In the genomic region with DNA sequence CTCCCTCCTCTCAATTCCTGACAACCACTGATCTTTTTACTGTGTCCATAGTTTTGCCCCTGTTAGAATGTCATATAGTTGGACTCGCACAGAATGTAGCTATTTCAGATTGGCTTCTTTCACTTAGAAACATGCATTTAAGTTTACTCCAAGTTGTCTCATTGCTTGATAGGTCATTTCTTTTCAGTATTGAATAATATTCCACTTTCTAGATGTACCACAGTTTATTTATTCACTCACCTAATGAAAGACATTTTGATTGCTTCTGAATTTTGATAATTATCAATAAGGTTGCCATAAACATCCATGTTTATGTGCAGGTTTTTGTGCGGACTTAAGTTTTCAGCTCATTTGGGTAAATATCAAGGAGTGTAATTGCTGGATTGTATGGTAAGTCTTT, we compare ENCODE assay signal across 32 cellular contexts. TPM values are rescaled to one million over a fixed set of nuclear protein-coding genes. Genes with fewer than 3 reads are reported as not detected.
DNase-seq lines count a peak whose midpoint lies in the region; ATAC-seq, FAIRE-seq and TF ChIP-seq lines count a peak whose summit lies in the region.
"Had no signal": no experiment of that assay in that cellular context is flagged by ENCODE, and none has a peak within 500 bp of the region (broad histone marks: within the 10 kb centered on the region; RNA-seq: fewer than 3 reads in every experiment).

No MANE protein-coding gene starts in this region.

- in situ Hi-C loops in K562 (cut with MboI): no loop called here

- TF ChIP-seq CTCF in SK-N-SH (IDR thresholded peaks at IDR 0.05) (no peak), K562 (IDR thresholded peaks at IDR 0.05 in 2 of 3, conservative IDR thresholded peaks at IDR 0.05 in 1 of 3; ENCODE audit: insufficient read depth in 2 of 3, low read depth in 1 of 3, low read length in 3 of 3) (no peak)

- WGBS in SK-N-SH (ENCODE audit: low lambda C conversion rate): 88% methylated on average over 2 of the region's 2 CpGs
- WGBS in K562 (ENCODE audit: insufficient coverage, low coverage, missing lambda C conversion rate): 10% methylated on average over 2 of the region's 2 CpGs

- no peak overlapping the region for H3K9ac ChIP-seq in SK-N-SH
- no peak overlapping the region for H3K9ac ChIP-seq in K562 (ENCODE audit: insufficient read depth in 1 of 2, low read depth in 2 of 2, low read length in 2 of 2)
- H3K9ac ChIP-seq: BLaER1; BLaER1 treated with 17β-estradiol and CSF1 and Interleukin-3, amounts not matched to agents 10 nM and 100 nM had no signal

- no peak overlapping the region for H3K27ac ChIP-seq in SK-N-SH (ENCODE audit: low read depth in 2 of 2, low read length in 1 of 2)
- H3K27ac ChIP-seq in K562 (ENCODE audit: extremely low read depth, low read depth, low read length): no peak overlapping the region
- H3K27ac ChIP-seq: 22Rv1; A549; BLaER1; BLaER1 treated with 17β-estradiol and CSF1 and Interleukin-3, amounts not matched to agents 10 nM and 100 nM; C4-2B had no signal

- H3K79me2 ChIP-seq in SK-N-SH (ENCODE audit: insufficient read depth) (no peaks in the 10 kb centered on the region), K562 (ENCODE audit: control insufficient read depth, insufficient read depth, low read length) (no peaks in the 10 kb centered on the region)

- H2AFZ ChIP-seq in SK-N-SH (ENCODE audit: low read depth) (no peak overlapping the region), K562 (ENCODE audit: low read depth, low read length) (no peak overlapping the region)

- no peaks in the 10 kb centered on the region for H3K4me1 ChIP-seq in SK-N-SH (ENCODE audit: control insufficient read depth in 1 of 2, insufficient read depth in 2 of 2, low read depth in 1 of 2, low read length in 1 of 2)
- no peaks in the 10 kb centered on the region for H3K4me1 ChIP-seq in K562 (replicated peaks in 1 of 2; ENCODE audit: control insufficient read depth in 2 of 2, insufficient read depth in 2 of 2, low read length in 2 of 2)
- H3K4me1 ChIP-seq: A549; BE2C; BLaER1; BLaER1 treated with 17β-estradiol and CSF1 and Interleukin-3, amounts not matched to agents 10 nM and 100 nM; Caco-2 had no signal

- H3K9me3 ChIP-seq in SK-N-SH (no peaks in the 10 kb centered on the region), K562 (replicated peaks; ENCODE audit: control insufficient read depth, insufficient read depth, low read depth, low read length) (no peaks in the 10 kb centered on the region)
- H3K9me3 ChIP-seq: A549, BE2C, BLaER1 had no signal

- H3K27me3 ChIP-seq in SK-N-SH (ENCODE audit: insufficient read depth): no peaks in the 10 kb centered on the region
- no peaks in the 10 kb centered on the region; a peak in 1 of 5 replicates for H3K27me3 ChIP-seq in K562 (ENCODE audit: control insufficient read depth in 2 of 2, insufficient read depth in 2 of 2, low read length in 2 of 2)
- H3K27me3 ChIP-seq: BE2C; BLaER1; BLaER1 treated with 17β-estradiol and CSF1 and Interleukin-3, amounts not matched to agents 10 nM and 100 nM had no signal

- no peak overlapping the region for H3K4me3 ChIP-seq in SK-N-SH (ENCODE audit: low read depth in 2 of 2, low read length in 1 of 2)
- no peak overlapping the region for H3K4me3 ChIP-seq in K562
- H3K4me3 ChIP-seq: A549; BLaER1; BLaER1 treated with 17β-estradiol and CSF1 and Interleukin-3, amounts not matched to agents 10 nM and 100 nM had no signal

- no TSS peak for BruUV-seq in K562 (replicated peaks; lab: Mats Ljungman, UMichigan)

- H3K9me2 ChIP-seq in SK-N-SH: no peaks in the 10 kb centered on the region

- no peaks in the 10 kb centered on the region for H3F3A ChIP-seq in SK-N-SH (replicated peaks; ENCODE audit: insufficient read depth)

- CTCF ChIA-PET in SK-N-SH (lab: Yijun Ruan, JAX): no interaction called here
- CTCF ChIA-PET in K562 (lab: Yijun Ruan, JAX; ENCODE audit: low intra/inter-chr PET ratio): no interaction called here

- ATAC-seq in SK-N-SH treated with all-trans-retinoic acid at 6 μM for 48 hours (no peak), K562 (no peak), HG03378 (IDR thresholded peaks at IDR 0.05; ENCODE audit: unreplicated experiment) (no peak)
- ATAC-seq: A549; CD8-positive, alpha-beta T cell had no signal

- no peak for DNase-seq in SK-N-SH
- no peak for DNase-seq in K562 (ENCODE audit: extremely low read depth in 1 of 4, low spot score in 3 of 4)
- DNase-seq: 8988T; ACHN; AML-193; BE2C; C1 segment of cervical spinal cord; Caco-2; Calu3; CD4-positive, alpha-beta memory T cell; CD4-positive, alpha-beta T cell; CD4-positive, CD25-positive, alpha-beta regulatory T cell; CD8-positive, alpha-beta memory T cell; CD8-positive, alpha-beta T cell; COR-L47; DMS 273 treated with DMSO at 0.1 percent for 48 hours; DMS153; DMS53; DMS79; DMS79 treated with DMSO at 0.1 percent for 48 hours; DND-41; EL had no signal

- no peaks in the 10 kb centered on the region for H4K20me1 ChIP-seq in SK-N-SH (ENCODE audit: insufficient read depth)
- H4K20me1 ChIP-seq in K562 (replicated peaks; ENCODE audit: control insufficient read depth, insufficient read depth, low read length): no peaks in the 10 kb centered on the region
- H4K20me1 ChIP-seq: BLaER1; BLaER1 treated with 17β-estradiol and CSF1 and Interleukin-3, amounts not matched to agents 10 nM and 100 nM had no signal

- H3K4me2 ChIP-seq in SK-N-SH (no peak overlapping the region), K562 (ENCODE audit: insufficient read depth, low read length) (no peak overlapping the region)
- H3K4me2 ChIP-seq: A549; BLaER1; BLaER1 treated with 17β-estradiol and CSF1 and Interleukin-3, amounts not matched to agents 10 nM and 100 nM had no signal

- POLR2A ChIA-PET in SK-N-SH (lab: Yijun Ruan, JAX): no interaction called here
- POLR2A ChIA-PET in K562 (lab: Yijun Ruan, JAX): no interaction called here

- no peak for TF ChIP-seq POLR2A in K562 (conservative IDR thresholded peaks at IDR 0.05)

- H3K36me3 ChIP-seq in SK-N-SH (replicated peaks in 1 of 2; ENCODE audit: control insufficient read depth in 1 of 2, insufficient read depth in 2 of 2, low read length in 1 of 2): no peaks in the 10 kb centered on the region
- no peaks in the 10 kb centered on the region for H3K36me3 ChIP-seq in K562 (ENCODE audit: control insufficient read depth, insufficient read depth, low read length)
- H3K36me3 ChIP-seq: BE2C; BLaER1; BLaER1 treated with 17β-estradiol and CSF1 and Interleukin-3, amounts not matched to agents 10 nM and 100 nM had no signal

- H3K9me1 ChIP-seq in K562 (ENCODE audit: control insufficient read depth, insufficient read depth, low read length): no peaks in the 10 kb centered on the region

- no peak for FAIRE-seq in K562 (lab: Jason Lieb, UNC)
- FAIRE-seq: A204.1, A549, D721Med had no signal

- no peak for TF ChIP-seq EP300 in SK-N-SH (IDR thresholded peaks at IDR 0.05; ENCODE audit: borderline replicate concordance in 1 of 2, low read depth in 1 of 2, low read length in 1 of 2)
- no peak for TF ChIP-seq EP300 in K562 (IDR thresholded peaks at IDR 0.05; ENCODE audit: low read length)

- no peak for TF ChIP-seq RAD21 in SK-N-SH (IDR thresholded peaks at IDR 0.05; ENCODE audit: low read length)
- TF ChIP-seq RAD21 in K562 (CRISPR knock-in tag; conservative IDR thresholded peaks at IDR 0.05 in 1 of 2, IDR thresholded peaks at IDR 0.05 in 1 of 2): no peak

- intact Hi-C loops in K562 (cut with micrococcal nuclease): no loop called here

TF ChIP-seq in SK-N-SH treated with all-trans-retinoic acid at 6 μM for 48 hours, 23 proteins besides CTCF, POLR2A, EP300 and RAD21 (continues in another document):
- TF ChIP-seq ZNF8 (CRISPR knock-in tag; IDR thresholded peaks at IDR 0.05): peak; percentile 90

TF ChIP-seq in SK-N-SH, 30 proteins besides CTCF, POLR2A, EP300 and RAD21:
- TF ChIP-seq SMC3 (IDR thresholded peaks at IDR 0.05; ENCODE audit: low read depth, low read length) (no peak), TCF12 (IDR thresholded peaks at IDR 0.05) (no peak), NRF1 (IDR thresholded peaks at IDR 0.05; ENCODE audit: low read depth, low read length) (no peak)

TF ChIP-seq in K562, 482 proteins besides CTCF, POLR2A, EP300 and RAD21:
- TF ChIP-seq NFYB (IDR thresholded peaks at IDR 0.05; ENCODE audit: extremely low read depth, insufficient read length) (no peak), RCOR1 (IDR thresholded peaks at IDR 0.05; ENCODE audit: borderline replicate concordance in 1 of 2, low read depth in 2 of 2, low read length in 2 of 2) (no peak), POLR2B (IDR thresholded peaks at IDR 0.05; ENCODE audit: low read depth, partially characterized antibody) (no peak), ZNF146 (CRISPR knock-in tag; IDR thresholded peaks at IDR 0.05; ENCODE audit: unreplicated experiment) (peak; percentile 9), SREBF2 (CRISPR knock-in tag; IDR thresholded peaks at IDR 0.05) (no peak)
- TF ChIP-seq, protein P1, sequence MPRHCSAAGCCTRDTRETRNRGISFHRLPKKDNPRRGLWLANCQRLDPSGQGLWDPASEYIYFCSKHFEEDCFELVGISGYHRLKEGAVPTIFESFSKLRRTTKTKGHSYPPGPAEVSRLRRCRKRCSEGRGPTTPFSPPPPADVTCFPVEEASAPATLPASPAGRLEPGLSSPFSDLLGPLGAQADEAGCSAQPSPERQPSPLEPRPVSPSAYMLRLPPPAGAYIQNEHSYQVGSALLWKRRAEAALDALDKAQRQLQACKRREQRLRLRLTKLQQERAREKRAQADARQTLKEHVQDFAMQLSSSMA (CRISPR knock-in tag; IDR thresholded peaks at IDR 0.05): no peak

RNA-seq across cellular contexts. Expression of a gene that starts 38.5 kb away (rescaled TPM):
- polyA plus RNA-seq in SK-N-SH (2012; rRNA removed): 0.21 and 0.37 TPM in 2 replicates
- polyA plus RNA-seq in SK-N-SH (2012; cell fraction: cytosol; rRNA removed): 0.27 and 0.37 TPM in 2 replicates
- polyA plus RNA-seq in SK-N-SH (2012; cell fraction: nucleus; rRNA removed): 0.39 and 0.46 TPM in 2 replicates
- 1.2 and 3.1 TPM in 2 replicates for total RNA-seq in K562 (2011; cell fraction: chromatin; rRNA removed; ENCODE audit: low replicate concordance)
- total RNA-seq in K562 (2011; cell fraction: nucleolus; rRNA removed): 1.1 and 1.5 TPM in 2 replicates
- total RNA-seq in K562 (2011; cell fraction: nucleoplasm; rRNA removed): 2.4 and 2.8 TPM in 2 replicates
- total RNA-seq in K562 (2014; rRNA removed): 0.86 TPM in 1 of 2 replicates, not detected in the other
- total RNA-seq in K562 (2014; rRNA removed; fragmentation: Illumina TruSeq; extraction: Trizol): 0.51 and 1.3 TPM in 2 replicates
- 0.23 and 0.33 TPM in 2 replicates for total RNA-seq in K562 (2015; rRNA removed; fragmentation: Illumina TruSeq; extraction: Trizol)
- total RNA-seq in K562 (2021): 0.42 and 0.78 TPM in 2 replicates
- 1.2 and 1.3 TPM in 2 replicates for polyA plus RNA-seq in K562 (2011; rRNA removed)
- polyA plus RNA-seq in K562 (2011; cell fraction: cytosol; rRNA removed): 0.54 and 0.77 TPM in 2 replicates
- 1.3 and 2.7 TPM in 2 replicates for polyA plus RNA-seq in K562 (2011; cell fraction: nucleus; rRNA removed)
- 0.30 and 0.72 TPM in 2 replicates for polyA plus RNA-seq in K562 (2012)
- polyA plus RNA-seq in K562 (2014; fragmentation: Illumina TruSeq; extraction: Trizol): 0.19 and 0.22 TPM in 2 replicates
- polyA plus RNA-seq in K562 (2014; fragmentation: Nextera tagmentation; extraction: Ambion mirVana): under 1 TPM; 0.21 to 0.92 TPM
- 0.48 TPM in 1 of 2 replicates, not detected in the other for polyA plus RNA-seq in K562 (2014; rRNA removed)
- 1.5 TPM in 2 replicates for polyA minus RNA-seq in K562 (2011; rRNA and poly(A)+ RNA removed)
- polyA minus RNA-seq in K562 (2011; cell fraction: cytosol; rRNA and poly(A)+ RNA removed): 1.2 TPM in 1 of 2 replicates, not detected in the other
- 1.2 and 2.3 TPM in 2 replicates for polyA minus RNA-seq in K562 (2011; cell fraction: nucleus; rRNA and poly(A)+ RNA removed)
- total RNA-seq: Calu3, Daoy had no signal
